In genomic region chr11:75313457-75314272, GRCh38 we compare ENCODE assay signal across 9 cellular contexts. TPM values are rescaled to one million over a fixed set of nuclear protein-coding genes. Genes with fewer than 3 reads are reported as not detected.
DNase-seq lines count a peak whose midpoint lies in the region; ATAC-seq, FAIRE-seq and TF ChIP-seq lines count a peak whose summit lies in the region.
"Had no signal": no experiment of that assay in that cellular context is flagged by ENCODE, and none has a peak within 500 bp of the region (broad histone marks: within the 10 kb centered on the region; RNA-seq: fewer than 3 reads in every experiment).

No MANE protein-coding gene starts in this region.

- peaks cover 58% of the 10 kb centered on the region for H3K79me1 ChIP-seq in mesenchymal stem cell (replicated peaks; ENCODE audit: low read length, poor library complexity, severe bottlenecking)

- no peak overlapping the region for H2BK5ac ChIP-seq in mesenchymal stem cell (ENCODE audit: low read depth, low read length, poor library complexity, severe bottlenecking)

- no peak for FAIRE-seq in RCC 7860 (lab: Jason Lieb, UNC)

- ATAC-seq in natural killer cell (no peak), aorta (ENCODE audit: low FRiP score) (peak; percentile 56), GM21423 (IDR thresholded peaks at IDR 0.05; ENCODE audit: unreplicated experiment) (no peak)
- ATAC-seq in natural killer cell treated with Interleukin-12 subunit alpha and Interleukin-12 subunit beta and Interleukin-15 and Interleukin-18, amount 100 ng/mL, for 72 hours, result no peak

- intact Hi-C loops in natural killer cell (cut with micrococcal nuclease), result no loop called here
- intact Hi-C loops in aorta (cut with DNase I), result no loop called here

- H3K27ac Mint-ChIP-seq in natural killer cell, result peak overlapping the region; percentile 16 to 70
- H3K27ac Mint-ChIP-seq in natural killer cell treated with Interleukin-12 subunit alpha and Interleukin-12 subunit beta and Interleukin-15 and Interleukin-18, amount 100 ng/mL, for 72 hours, result peak overlapping the region in 1 of 2 donors; percentile 60

- H3K9me3 ChIP-seq in mesenchymal stem cell (ENCODE audit: control insufficient read depth, low read length) (no peaks in the 10 kb centered on the region), aorta (ENCODE audit: control insufficient read depth, low read length) (no peaks in the 10 kb centered on the region)
- H3K9me3 ChIP-seq: BLaER1 treated with 17β-estradiol and CSF1 and Interleukin-3, amounts not matched to agents 10 nM and 100 nM had no signal

- peak overlapping the region; percentile 74 to 96 for H3K18ac ChIP-seq in mesenchymal stem cell (ENCODE audit: low read depth in 1 of 2, low read length in 2 of 2)

- H2AFZ ChIP-seq in mesenchymal stem cell (ENCODE audit: low read depth, low read length), result peak overlapping the region; percentile 24

- H4K8ac ChIP-seq in mesenchymal stem cell (ENCODE audit: low read length), result peak overlapping the region; percentile 84

- H2AK5ac ChIP-seq in mesenchymal stem cell (ENCODE audit: low read length, severe bottlenecking), result peak overlapping the region; percentile 39

- peak overlapping the region; percentile 87 for H2BK15ac ChIP-seq in mesenchymal stem cell (ENCODE audit: low read depth, poor library complexity, severe bottlenecking)

- H3K4me1 Mint-ChIP-seq in natural killer cell, result peaks cover 44 to 69% of the 10 kb centered on the region in 2 donors
- peaks cover 22 to 35% of the 10 kb centered on the region in 2 donors for H3K4me1 Mint-ChIP-seq in natural killer cell treated with Interleukin-12 subunit alpha and Interleukin-12 subunit beta and Interleukin-15 and Interleukin-18, amount 100 ng/mL, for 72 hours (ENCODE audit: low read depth in 2 of 2)

- DNase-seq in natural killer cell, result no peak
- DNase-seq in natural killer cell treated with Interleukin-12 subunit alpha and Interleukin-12 subunit beta and Interleukin-15 and Interleukin-18, amount 100 ng/mL, for 72 hours (ENCODE audit: low spot score), result no peak
- DNase-seq in dermis blood vessel endothelial cell, result peak; percentile 89
- peak; percentile 96 for DNase-seq in mesenchymal stem cell
- DNase-seq in aorta, result peak; percentile 72 to 82
- DNase-seq in RCC 7860 (ENCODE audit: low spot score), result no peak
- DNase-seq in GOT3 (lab: John Stamatoyannopoulos, UW), result no peak

- H3K9ac ChIP-seq in mesenchymal stem cell (ENCODE audit: low read length), result peak overlapping the region; percentile 95

- H3K23ac ChIP-seq in mesenchymal stem cell (ENCODE audit: low read length in 2 of 2), result peak overlapping the region in 1 of 2 experiments; percentile 90

- H3K4me1 ChIP-seq in mesenchymal stem cell (ENCODE audit: control insufficient read depth, insufficient read depth, low read depth, low read length) (peaks cover 40% of the 10 kb centered on the region), aorta (ENCODE audit: control insufficient read depth in 1 of 2, insufficient read depth in 2 of 2, low read length in 2 of 2) (no peaks in the 10 kb centered on the region)

- H3K27me3 ChIP-seq in mesenchymal stem cell (ENCODE audit: control insufficient read depth in 1 of 2, insufficient read depth in 1 of 2, low read length in 2 of 2), result no peaks in the 10 kb centered on the region
- no peaks in the 10 kb centered on the region for H3K27me3 ChIP-seq in aorta (ENCODE audit: control insufficient read depth in 1 of 2, insufficient read depth in 2 of 2, low read length in 1 of 2)
- H3K27me3 ChIP-seq: BLaER1 treated with 17β-estradiol and CSF1 and Interleukin-3, amounts not matched to agents 10 nM and 100 nM had no signal

- TF ChIP-seq CTCF in natural killer cell (IDR thresholded peaks at IDR 0.05), result no peak

- H2BK120ac ChIP-seq in mesenchymal stem cell (ENCODE audit: low read depth, low read length), result peak overlapping the region; percentile 29

- H3K14ac ChIP-seq in mesenchymal stem cell (ENCODE audit: low read length in 2 of 2), result peak overlapping the region in 1 of 2 experiments; percentile 92

- H3K4ac ChIP-seq in mesenchymal stem cell (ENCODE audit: low read depth in 1 of 2, low read length in 2 of 2), result peak overlapping the region in 1 of 2 experiments; percentile 87

- H3K36me3 ChIP-seq in mesenchymal stem cell (ENCODE audit: control insufficient read depth in 1 of 2, insufficient read depth in 2 of 2, low read depth in 1 of 2, low read length in 2 of 2) (peaks cover 0 to 9% of the 10 kb centered on the region in 2 experiments), aorta (ENCODE audit: control insufficient read depth in 1 of 2, insufficient read depth in 2 of 2, low read length in 1 of 2) (no peaks in the 10 kb centered on the region)

- no peaks in the 10 kb centered on the region for H3K27me3 Mint-ChIP-seq in natural killer cell (ENCODE audit: low read depth in 2 of 2)
- no peaks in the 10 kb centered on the region for H3K27me3 Mint-ChIP-seq in natural killer cell treated with Interleukin-12 subunit alpha and Interleukin-12 subunit beta and Interleukin-15 and Interleukin-18, amount 100 ng/mL, for 72 hours

- H3K9me3 Mint-ChIP-seq in natural killer cell, result no peaks in the 10 kb centered on the region
- H3K9me3 Mint-ChIP-seq in natural killer cell treated with Interleukin-12 subunit alpha and Interleukin-12 subunit beta and Interleukin-15 and Interleukin-18, amount 100 ng/mL, for 72 hours, result no peaks in the 10 kb centered on the region

- H3K4me3 ChIP-seq in mesenchymal stem cell (ENCODE audit: insufficient read depth in 1 of 2, low read depth in 1 of 2, low read length in 2 of 2) (no peak overlapping the region), aorta (ENCODE audit: low read length in 2 of 2) (no peak overlapping the region)
- H3K4me3 ChIP-seq: BLaER1 treated with 17β-estradiol and CSF1 and Interleukin-3, amounts not matched to agents 10 nM and 100 nM had no signal

- H3K27ac ChIP-seq in mesenchymal stem cell (ENCODE audit: low read length, poor library complexity, severe bottlenecking) (peak overlapping the region; percentile 53), aorta (ENCODE audit: low read depth in 1 of 2, low read length in 2 of 2) (no peak overlapping the region)

- no peaks in the 10 kb centered on the region for H3K36me3 Mint-ChIP-seq in natural killer cell
- H3K36me3 Mint-ChIP-seq in natural killer cell treated with Interleukin-12 subunit alpha and Interleukin-12 subunit beta and Interleukin-15 and Interleukin-18, amount 100 ng/mL, for 72 hours, result no peaks in the 10 kb centered on the region

- WGBS in mesenchymal stem cell, result 34% methylated on average over 7 of the region's 9 CpGs
- 79 to 81% methylated on average over 9 of the region's 9 CpGs for WGBS in aorta, 2 donors

- no peak overlapping the region for H3K4me2 ChIP-seq in mesenchymal stem cell (ENCODE audit: low read length, poor library complexity, severe bottlenecking)

- H4K91ac ChIP-seq in mesenchymal stem cell (ENCODE audit: low read length), result peak overlapping the region; percentile 66

- H2BK12ac ChIP-seq in mesenchymal stem cell (ENCODE audit: low read length in 2 of 2), result peak overlapping the region; percentile 50 to 97

- H3K4me3 Mint-ChIP-seq in natural killer cell, result no peak overlapping the region
- H3K4me3 Mint-ChIP-seq in natural killer cell treated with Interleukin-12 subunit alpha and Interleukin-12 subunit beta and Interleukin-15 and Interleukin-18, amount 100 ng/mL, for 72 hours, result no peak overlapping the region

RNA-seq across cellular contexts. Expression of gene ARRB1, which starts 37.8 kb away (rescaled TPM):
- total RNA-seq in natural killer cell, result 100 to 1,000 TPM; 128 to 200 (median 174) TPM
- 10 to 100 TPM; 47.8 to 54.5 TPM for total RNA-seq in natural killer cell treated with Interleukin-12 subunit alpha and Interleukin-12 subunit beta and Interleukin-15 and Interleukin-18, amount 100 ng/mL, for 72 hours
- 223 and 280 TPM in 2 replicates for total RNA-seq in dermis blood vessel endothelial cell
- 65.2 TPM for polyA plus RNA-seq in mesenchymal stem cell (2013, experiment 1 of 2)
- 64.4 TPM for polyA plus RNA-seq in mesenchymal stem cell (2013, experiment 2 of 2)
- total RNA-seq in aorta, result 10 to 100 TPM; 31.3 to 76.1 TPM
- 10 to 100 TPM in 1 of 2 donors, 1 to 10 TPM in 1; 5.8 to 10.8 TPM for polyA plus RNA-seq in aorta

Comparison
In these comparisons a context has a peak if more than half of its experiments do, and no peak if none do; other contexts are left out.
1. DNase-seq: peak in dermis blood vessel endothelial cell (single experiment), mesenchymal stem cell (single experiment) and aorta (2 of 2); none in natural killer cell (single experiment), natural killer cell treated with Interleukin-12 subunit alpha and Interleukin-12 subunit beta and Interleukin-15 and Interleukin-18, amount 100 ng/mL, for 72 hours (single experiment), RCC 7860 (single experiment) and GOT3 (single experiment).